In the genomic region with DNA sequence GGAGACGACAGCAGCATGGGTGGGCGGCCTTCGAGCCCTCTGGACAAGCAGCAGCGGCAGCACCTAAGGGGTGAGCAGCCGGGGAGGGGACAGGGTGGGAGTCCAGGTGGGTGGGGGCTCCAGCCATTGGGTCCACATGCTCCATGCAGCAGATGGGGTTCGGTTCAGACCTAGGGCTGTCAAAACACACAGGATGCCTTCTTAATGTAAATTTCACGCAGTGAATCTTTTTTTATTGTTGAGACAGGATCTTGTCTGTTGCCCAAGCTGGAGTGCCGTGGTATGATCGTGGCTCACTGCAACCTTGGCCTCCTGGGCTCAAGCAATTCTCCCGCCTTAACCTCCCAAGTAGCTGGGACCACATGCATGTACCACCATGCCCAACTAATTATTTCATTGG, we compare ENCODE assay signal across 1 cellular context.
TF ChIP-seq lines count a peak whose summit lies in the region.

No MANE protein-coding gene starts in this region.

TF ChIP-seq in GM12878, 131 proteins besides CTCF, POLR2A, EP300 and RAD21:
- TF ChIP-seq SREBF2 (IDR thresholded peaks at IDR 0.05; ENCODE audit: low read length) (no peak), SMARCA5 (IDR thresholded peaks at IDR 0.05) (no peak), TARDBP (IDR thresholded peaks at IDR 0.05; ENCODE audit: borderline replicate concordance) (no peak), HDAC6 (IDR thresholded peaks at IDR 0.05; ENCODE audit: unreplicated experiment) (no peak), DPF2 (IDR thresholded peaks at IDR 0.05) (no peak), CBFB (IDR thresholded peaks at IDR 0.05; ENCODE audit: low read depth) (peak; percentile 6; the same call in 1 of the 2 replicates), YBX1 (IDR thresholded peaks at IDR 0.05) (no peak), IKZF2 (IDR thresholded peaks at IDR 0.05) (no peak), RELA (IDR thresholded peaks at IDR 0.05; ENCODE audit: borderline replicate concordance, partially characterized antibody) (no peak), MEF2B (IDR thresholded peaks at IDR 0.05; ENCODE audit: partially characterized antibody, poor library complexity, severe bottlenecking) (peak; percentile 10), SUZ12 (IDR thresholded peaks at IDR 0.05; ENCODE audit: unreplicated experiment) (no peak), MYC (IDR thresholded peaks at IDR 0.05; ENCODE audit: insufficient read depth, insufficient read length, insufficient replicate concordance, low read length, severe bottlenecking) (no peak)
- TF ChIP-seq, protein P1, sequence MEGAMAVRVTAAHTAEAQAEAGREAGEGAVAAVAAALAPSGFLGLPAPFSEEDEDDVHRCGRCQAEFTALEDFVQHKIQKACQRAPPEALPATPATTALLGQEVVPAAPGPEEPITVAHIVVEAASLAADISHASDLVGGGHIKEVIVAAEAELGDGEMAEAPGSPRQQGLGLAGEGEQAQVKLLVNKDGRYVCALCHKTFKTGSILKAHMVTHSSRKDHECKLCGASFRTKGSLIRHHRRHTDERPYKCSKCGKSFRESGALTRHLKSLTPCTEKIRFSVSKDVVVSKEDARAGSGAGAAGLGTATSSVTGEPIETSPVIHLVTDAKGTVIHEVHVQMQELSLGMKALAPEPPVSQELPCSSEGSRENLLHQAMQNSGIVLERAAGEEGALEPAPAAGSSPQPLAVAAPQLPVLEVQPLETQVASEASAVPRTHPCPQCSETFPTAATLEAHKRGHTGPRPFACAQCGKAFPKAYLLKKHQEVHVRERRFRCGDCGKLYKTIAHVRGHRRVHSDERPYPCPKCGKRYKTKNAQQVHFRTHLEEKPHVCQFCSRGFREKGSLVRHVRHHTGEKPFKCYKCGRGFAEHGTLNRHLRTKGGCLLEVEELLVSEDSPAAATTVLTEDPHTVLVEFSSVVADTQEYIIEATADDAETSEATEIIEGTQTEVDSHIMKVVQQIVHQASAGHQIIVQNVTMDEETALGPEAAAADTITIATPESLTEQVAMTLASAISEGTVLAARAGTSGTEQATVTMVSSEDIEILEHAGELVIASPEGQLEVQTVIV (IDR thresholded peaks at IDR 0.05; ENCODE audit: borderline replicate concordance, partially characterized antibody): no peak
- TF ChIP-seq, protein P2, sequence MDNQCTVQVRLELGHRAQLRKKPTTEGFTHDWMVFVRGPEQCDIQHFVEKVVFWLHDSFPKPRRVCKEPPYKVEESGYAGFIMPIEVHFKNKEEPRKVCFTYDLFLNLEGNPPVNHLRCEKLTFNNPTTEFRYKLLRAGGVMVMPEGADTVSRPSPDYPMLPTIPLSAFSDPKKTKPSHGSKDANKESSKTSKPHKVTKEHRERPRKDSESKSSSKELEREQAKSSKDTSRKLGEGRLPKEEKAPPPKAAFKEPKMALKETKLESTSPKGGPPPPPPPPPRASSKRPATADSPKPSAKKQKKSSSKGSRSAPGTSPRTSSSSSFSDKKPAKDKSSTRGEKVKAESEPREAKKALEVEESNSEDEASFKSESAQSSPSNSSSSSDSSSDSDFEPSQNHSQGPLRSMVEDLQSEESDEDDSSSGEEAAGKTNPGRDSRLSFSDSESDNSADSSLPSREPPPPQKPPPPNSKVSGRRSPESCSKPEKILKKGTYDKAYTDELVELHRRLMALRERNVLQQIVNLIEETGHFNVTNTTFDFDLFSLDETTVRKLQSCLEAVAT (IDR thresholded peaks at IDR 0.05): no peak
